ENCODE assay signal across 22 cellular contexts in the genomic region with DNA sequence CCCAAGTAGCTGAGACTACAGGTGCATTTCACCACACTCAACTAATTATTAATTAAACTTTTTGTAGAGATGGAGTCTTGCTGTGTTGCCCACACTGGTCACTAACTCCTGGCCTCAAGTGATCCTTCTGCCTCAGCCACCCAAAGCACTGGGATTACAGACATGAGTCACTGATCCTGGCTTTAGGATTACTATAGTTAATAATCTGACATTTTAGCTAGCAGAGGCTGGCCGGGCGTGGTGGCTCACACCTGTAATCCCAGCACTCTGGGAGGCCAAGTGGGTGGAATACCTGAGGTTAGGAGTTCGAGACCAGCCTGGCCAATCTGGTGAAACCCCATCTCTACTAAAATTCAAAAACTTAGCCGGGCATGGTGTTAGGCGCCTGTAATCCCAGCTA.
"Had no signal": no experiment of that assay in that cellular context is flagged by ENCODE, and none has a peak within 500 bp of the region (broad histone marks: within the 10 kb centered on the region; RNA-seq: fewer than 3 reads in every experiment).

No MANE protein-coding gene starts in this region.

- H3K27me3 Mint-ChIP-seq: naive B cell; stimulated activated naive CD8-positive, alpha-beta T cell treated with anti-CD3 and anti-CD28 coated beads, Interleukin-15, Interleukin-2, amounts not matched to agents 100 ng/mL and 50 ng/mL, for 24 hours had no signal

- H3K4me3 ChIP-seq: coronary artery, dorsolateral prefrontal cortex, gastrocnemius medialis, heart right ventricle, ovary, right atrium auricular region, smooth muscle cell, tibial artery, upper lobe of right lung, vagina had no signal

- ATAC-seq: esophagus mucosa; gastrocnemius medialis; heart right ventricle; stimulated activated effector memory CD8-positive, alpha-beta T cell treated with anti-CD3 and anti-CD28 coated beads, Interleukin-12 subunit alpha, Interleukin-12 subunit beta, amount 100 ng/mL, for 72 hours; upper lobe of right lung had no signal

- H3K9me3 Mint-ChIP-seq: stimulated activated effector memory CD8-positive, alpha-beta T cell treated with anti-CD3 and anti-CD28 coated beads, Interleukin-12 subunit alpha, Interleukin-12 subunit beta, amount 100 ng/mL, for 72 hours; stimulated activated naive CD8-positive, alpha-beta T cell treated with anti-CD3 and anti-CD28 coated beads, Interleukin-15, Interleukin-2, amounts not matched to agents 100 ng/mL and 50 ng/mL, for 24 hours had no signal

- H3K27me3 ChIP-seq: dorsolateral prefrontal cortex, gastrocnemius medialis, heart right ventricle, ovary, right atrium auricular region, tibial artery, upper lobe of right lung, vagina had no signal

- H3K4me3 Mint-ChIP-seq: neural crest cell; stimulated activated effector memory CD8-positive, alpha-beta T cell treated with anti-CD3 and anti-CD28 coated beads, Interleukin-12 subunit alpha, Interleukin-12 subunit beta, amount 100 ng/mL, for 72 hours; stimulated activated naive CD8-positive, alpha-beta T cell treated with anti-CD3 and anti-CD28 coated beads, Interleukin-15, Interleukin-2, amounts not matched to agents 100 ng/mL and 50 ng/mL, for 24 hours had no signal

- H3K9me3 ChIP-seq: gastrocnemius medialis, ovary, right atrium auricular region, tibial artery, upper lobe of right lung, vagina had no signal

- DNase-seq: dorsolateral prefrontal cortex; effector CD8-positive, alpha-beta T cell; gastrocnemius medialis; heart right ventricle; hypothalamus; kidney glomerular epithelial cell; naive B cell; ovary; stimulated activated CD4-positive, alpha-beta T cell treated with anti-CD3 and anti-CD28 coated beads, Interleukin-2, amount 100 ng/mL, for 48 hours; stimulated activated CD8-positive, alpha-beta memory T cell treated with anti-CD3 and anti-CD28 coated beads, Interleukin-4, amount 100 ng/mL, for 48 hours; tibial artery; upper lobe of right lung had no signal

- FAIRE-seq: endometrium, islet of Langerhans had no signal

- H3K27ac Mint-ChIP-seq: stimulated activated effector memory CD8-positive, alpha-beta T cell treated with anti-CD3 and anti-CD28 coated beads, Interleukin-12 subunit alpha, Interleukin-12 subunit beta, amount 100 ng/mL, for 72 hours had no signal

- H3K36me3 ChIP-seq: gastrocnemius medialis, heart right ventricle, ovary, right atrium auricular region, tibial artery, upper lobe of right lung, vagina had no signal

- H3K27ac ChIP-seq: coronary artery, dorsolateral prefrontal cortex, heart right ventricle, ovary, right atrium auricular region, tibial artery, upper lobe of right lung, vagina had no signal

- H3K4me2 ChIP-seq: smooth muscle cell had no signal
